Comparison of ENCODE assay signal across 28 cellular contexts in the genomic region with DNA sequence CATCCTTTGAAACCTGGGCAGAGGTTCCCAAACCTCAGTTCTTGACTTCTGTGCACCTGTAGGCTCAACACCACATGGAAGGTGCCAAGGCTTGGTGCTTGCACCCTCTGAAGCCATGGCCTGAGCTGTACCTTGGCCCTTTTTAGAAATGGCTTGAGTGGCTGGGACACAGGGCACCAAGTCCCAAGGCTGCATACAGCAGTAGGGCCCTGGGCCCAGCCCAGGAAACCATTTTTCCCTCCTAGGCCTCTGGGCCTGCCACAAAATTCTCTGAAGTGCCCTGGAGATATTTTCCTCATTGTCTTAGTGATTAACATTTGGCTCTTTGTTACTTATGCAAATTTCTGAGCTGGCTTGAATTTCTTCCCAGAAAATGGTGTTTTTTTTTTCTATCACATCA.
"Had no signal": no experiment of that assay in that cellular context is flagged by ENCODE, and none has a peak within 500 bp of the region (broad histone marks: within the 10 kb centered on the region; RNA-seq: fewer than 3 reads in every experiment).

No MANE protein-coding gene starts in this region.

- H3K4me3 ChIP-seq: coronary artery, dorsolateral prefrontal cortex, esophagus muscularis mucosa, gastrocnemius medialis had no signal

- H3K4me1 Mint-ChIP-seq: activated CD4-positive, alpha-beta memory T cell treated with anti-CD3 and anti-CD28 coated beads, Interleukin-2, amount 10 ng/mL, durations not matched to agents 7 days and 5 days; activated CD4-positive, alpha-beta T cell treated with anti-CD3 and anti-CD28 coated beads, Interleukin-2, amount 10 ng/mL, durations not matched to agents 7 days and 5 days; central memory CD8-positive, alpha-beta T cell; endodermal cell had no signal

- DNase-seq: activated CD4-positive, alpha-beta memory T cell treated with anti-CD3 and anti-CD28 coated beads, Interleukin-2, amount 10 ng/mL, durations not matched to agents 7 days and 5 days; activated CD4-positive, alpha-beta T cell treated with anti-CD3 and anti-CD28 coated beads for 1 hour; activated CD4-positive, alpha-beta T cell treated with anti-CD3 and anti-CD28 coated beads for 4 hours; activated CD4-positive, alpha-beta T cell treated with anti-CD3 and anti-CD28 coated beads, Interleukin-2, amount 10 ng/mL, durations not matched to agents 7 days and 5 days; activated CD4-positive, alpha-beta T cell treated with anti-CD3 and anti-CD28 coated beads, Interleukin-2, amount 50 U/mL, for 4 hours; activated CD8-positive, alpha-beta memory T cell treated with anti-CD3 and anti-CD28 coated beads, Interleukin-2, amount 50 U/mL, for 48 hours; activated gamma-delta T cell; activated naive CD4-positive, alpha-beta T cell treated with anti-CD3 and anti-CD28 coated beads, Interleukin-2, amount 50 U/mL, for 16 hours; activated naive CD4-positive, alpha-beta T cell treated with Interleukin-2 at 50 U/mL for 16 hours; activated T-cell treated with anti-CD3 and anti-CD28 coated beads for 4 hours; activated T-cell treated with anti-CD3 and anti-CD28 coated beads, Interleukin-2, amount 50 U/mL, for 24 hours; activated T-cell treated with anti-CD3 and anti-CD28 coated beads, Interleukin-2, amount 50 U/mL, for 72 hours; amniotic stem cell; anterior cingulate cortex; brain microvascular endothelial cell; effector memory CD4-positive, alpha-beta T cell; endodermal cell; erythroblast; foreskin keratinocyte; gastrocnemius medialis; glutamatergic neuron; T-helper 2 cell had no signal

- H3K27me3 Mint-ChIP-seq: activated CD4-positive, alpha-beta memory T cell treated with anti-CD3 and anti-CD28 coated beads, Interleukin-2, amount 10 ng/mL, durations not matched to agents 7 days and 5 days; activated CD4-positive, alpha-beta T cell treated with anti-CD3 and anti-CD28 coated beads, Interleukin-2, amount 10 ng/mL, durations not matched to agents 7 days and 5 days had no signal

- ATAC-seq: activated T-cell treated with anti-CD3 and anti-CD28 coated beads, Interleukin-2, amount 50 U/mL, for 72 hours; foreskin keratinocyte; gastrocnemius medialis had no signal

- H3K27ac Mint-ChIP-seq: activated CD4-positive, alpha-beta memory T cell treated with anti-CD3 and anti-CD28 coated beads, Interleukin-2, amount 10 ng/mL, durations not matched to agents 7 days and 5 days; activated CD4-positive, alpha-beta T cell treated with anti-CD3 and anti-CD28 coated beads, Interleukin-2, amount 10 ng/mL, durations not matched to agents 7 days and 5 days; activated naive CD8-positive, alpha-beta T cell; activated T-cell treated with anti-CD3 and anti-CD28 coated beads, Interleukin-2, amount 50 U/mL, for 24 hours; activated T-cell treated with anti-CD3 and anti-CD28 coated beads, Interleukin-2, amount 50 U/mL, for 72 hours; dendritic cell treated with granulocyte-macrophage colony-stimulating factor and Interleukin-4, amounts not matched to agents 40 ng/mL and 50 ng/mL, for 4 days; endodermal cell had no signal

- H3K4me3 Mint-ChIP-seq: activated CD4-positive, alpha-beta memory T cell treated with anti-CD3 and anti-CD28 coated beads, Interleukin-2, amount 10 ng/mL, durations not matched to agents 7 days and 5 days; activated CD4-positive, alpha-beta T cell treated with anti-CD3 and anti-CD28 coated beads, Interleukin-2, amount 10 ng/mL, durations not matched to agents 7 days and 5 days; activated naive CD8-positive, alpha-beta T cell; activated T-cell treated with anti-CD3 and anti-CD28 coated beads, Interleukin-2, amount 50 U/mL, for 24 hours; activated T-cell treated with anti-CD3 and anti-CD28 coated beads, Interleukin-2, amount 50 U/mL, for 72 hours; central memory CD8-positive, alpha-beta T cell; dendritic cell treated with granulocyte-macrophage colony-stimulating factor and Interleukin-4, amounts not matched to agents 40 ng/mL and 50 ng/mL, for 4 days; endodermal cell had no signal

- H3K27me3 ChIP-seq: brain microvascular endothelial cell, dorsolateral prefrontal cortex, foreskin keratinocyte had no signal

- H3K4me1 ChIP-seq: esophagus muscularis mucosa, foreskin keratinocyte, gastrocnemius medialis had no signal

- H3K27ac ChIP-seq: brain microvascular endothelial cell, coronary artery, dorsolateral prefrontal cortex, esophagus muscularis mucosa, foreskin keratinocyte, gastrocnemius medialis had no signal

- H3K36me3 ChIP-seq: brain microvascular endothelial cell, esophagus muscularis mucosa, gastrocnemius medialis had no signal
